1 cellular context compared by ENCODE assay signal in genomic region chr1:178495741-178496409, GRCh38.
TF ChIP-seq lines count a peak whose summit lies in the region.

No MANE protein-coding gene starts in this region.

TF ChIP-seq in WTC11, 78 proteins besides CTCF, POLR2A, EP300 and RAD21 (continued from another document):
- TF ChIP-seq STAT6 (CRISPR knock-in tag; conservative IDR thresholded peaks at IDR 0.05; ENCODE audit: low read depth) (no peak), HMGA2 (CRISPR knock-in tag; IDR thresholded peaks at IDR 0.05) (no peak), TEAD1 (CRISPR knock-in tag; IDR thresholded peaks at IDR 0.05) (no peak), PRDM15 (CRISPR knock-in tag; IDR thresholded peaks at IDR 0.05) (no peak), SP1 (CRISPR knock-in tag; conservative IDR thresholded peaks at IDR 0.05) (no peak)
